Comparison of ENCODE assay signal across 8 cellular contexts in the genomic region with DNA sequence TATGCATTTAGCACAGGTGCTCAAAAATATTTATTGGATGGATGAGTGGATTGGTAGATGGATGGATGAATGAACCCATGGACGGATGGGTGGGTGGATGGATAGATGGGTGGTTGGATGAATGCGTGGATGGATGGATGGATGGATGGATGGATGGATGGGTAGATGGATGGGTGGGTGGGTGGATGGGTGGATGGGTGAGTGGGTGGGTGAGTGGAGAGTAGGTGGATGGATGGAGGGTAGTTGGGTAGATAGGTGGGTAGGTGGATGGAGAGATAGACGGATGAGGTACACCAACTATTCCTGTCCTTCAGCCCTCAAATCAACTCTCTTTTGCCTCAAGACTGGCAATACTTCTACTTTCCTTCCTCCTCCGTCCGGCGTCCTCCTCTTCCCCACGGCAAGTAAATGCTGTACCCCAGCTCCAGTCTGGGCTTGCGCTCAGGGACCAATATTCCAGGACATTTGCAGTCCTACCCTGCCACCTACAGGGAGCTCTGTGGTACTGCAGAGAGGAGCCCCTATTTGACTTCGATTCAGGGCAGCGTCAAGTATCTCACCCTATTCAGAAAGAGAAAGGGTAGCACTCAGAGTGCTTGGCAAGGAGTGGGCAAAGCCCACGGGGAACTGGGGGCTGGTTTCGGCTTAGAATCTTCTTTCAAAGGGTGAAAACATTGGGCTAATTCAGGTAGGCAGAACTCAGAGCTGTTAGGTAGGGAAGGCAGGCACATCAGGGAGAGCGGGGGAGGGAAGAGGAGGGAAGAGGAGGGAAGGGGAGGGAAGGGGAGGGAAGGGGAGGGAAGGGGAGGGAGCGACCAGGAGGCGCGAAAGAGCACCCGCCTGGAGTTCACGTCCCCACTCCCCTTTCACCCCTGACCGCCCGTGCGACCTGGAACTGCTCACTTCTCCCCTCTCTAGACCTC. TPM values are rescaled to one million over a fixed set of nuclear protein-coding genes. Genes with fewer than 3 reads are reported as not detected.
DNase-seq lines count a peak whose midpoint lies in the region; TF ChIP-seq lines count a peak whose summit lies in the region.
"Not testable (repeated sequence)": the region's sequence is repeated elsewhere in the genome, so short reads cannot be mapped to it uniquely, and the experiment has no call there.

No MANE protein-coding gene starts in this region.

- intact Hi-C loops in lower leg skin (cut with DNase I; ENCODE audit: low total_unique reads): not testable (repeated sequence)

- H3K36me3 ChIP-seq in HUES64 (ENCODE audit: insufficient read depth, low read length): not testable (repeated sequence)

- H3K27ac ChIP-seq in HUES64 (ENCODE audit: low read depth, low read length): not testable (repeated sequence)

- not testable (repeated sequence) for H3K27me3 ChIP-seq in HUES64 (ENCODE audit: insufficient read depth, low read length)

- not testable (repeated sequence) for H3K9me3 ChIP-seq in HUES64 (ENCODE audit: insufficient read depth, low read depth, low read length)

- peak overlapping the region; percentile 41 for H3K4me3 ChIP-seq in HUES64 (ENCODE audit: low read length)
- not testable (repeated sequence) for H3K4me3 ChIP-seq in lower leg skin (ENCODE audit: low read depth, poor library complexity, severe bottlenecking)

- H3K9ac ChIP-seq in HUES64 (ENCODE audit: low read depth, low read length): not testable (repeated sequence)

- WGBS in HUES64: 24% methylated on average over 12 of the region's 21 CpGs
- 20 to 21% methylated on average over 20 to 21 of the region's 21 CpGs for WGBS in lower leg skin, 2 donors

- peak; percentile 29 for TF ChIP-seq CTCF in GM20000 (IDR thresholded peaks at IDR 0.05; ENCODE audit: extremely low read depth, missing control alignments)
- not testable (repeated sequence) for TF ChIP-seq CTCF in lower leg skin (IDR thresholded peaks at IDR 0.05)

- H3K4me1 ChIP-seq in HUES64 (ENCODE audit: insufficient read depth, low read length): not testable (repeated sequence)

- DNase-seq in COLO668 (lab: John Stamatoyannopoulos, UW; ENCODE audit: unreplicated experiment) (peak; percentile 6), OCI-M1 (lab: John Stamatoyannopoulos, UW) (peak; percentile 69), activated T-cell treated with anti-CD3 and anti-CD28 coated beads for 24 hours (ENCODE audit: low read depth) (peak; percentile 39), lower leg skin (ENCODE audit: low spot score in 2 of 2) (peak; percentile 24 to 86)
- DNase-seq in GM20000 (ENCODE audit: low spot score): not testable (repeated sequence)
- DNase-seq in effector CD8-positive, alpha-beta T cell (lab: John Stamatoyannopoulos, UW): peak; percentile 19
- DNase-seq in stimulated activated CD4-positive, alpha-beta T cell treated with anti-CD3 and anti-CD28 coated beads, TNF-alpha, amount 100 ng/mL, for 1 hour (ENCODE audit: low read depth in 3 of 3, low spot score in 1 of 3): peak in 2 of 3 donors; percentile 12 to 21

- TF ChIP-seq POLR2A in lower leg skin (IDR thresholded peaks at IDR 0.05): not testable (repeated sequence)

RNA-seq across cellular contexts. Expression of a gene that starts 30.3 kb away (rescaled TPM):
- 1,849 TPM for polyA plus RNA-seq in HUES64 (2013, experiment 1 of 2)
- polyA plus RNA-seq in HUES64 (2013, experiment 2 of 2): 1,867 TPM
- 1,000 to 10,000 TPM; 1,497 to 2,701 (median 1,801) TPM for total RNA-seq in lower leg skin

RNA-seq across cellular contexts. Expression of a gene that starts 41.5 kb away (rescaled TPM):
- polyA plus RNA-seq in HUES64 (2013, experiment 1 of 2): 172 TPM
- polyA plus RNA-seq in HUES64 (2013, experiment 2 of 2): 178 TPM
- 100 to 1,000 TPM in 3 of 4 donors, 10 to 100 TPM in 1; 97.6 to 186 (median 124) TPM for total RNA-seq in lower leg skin
